In the genomic region with DNA sequence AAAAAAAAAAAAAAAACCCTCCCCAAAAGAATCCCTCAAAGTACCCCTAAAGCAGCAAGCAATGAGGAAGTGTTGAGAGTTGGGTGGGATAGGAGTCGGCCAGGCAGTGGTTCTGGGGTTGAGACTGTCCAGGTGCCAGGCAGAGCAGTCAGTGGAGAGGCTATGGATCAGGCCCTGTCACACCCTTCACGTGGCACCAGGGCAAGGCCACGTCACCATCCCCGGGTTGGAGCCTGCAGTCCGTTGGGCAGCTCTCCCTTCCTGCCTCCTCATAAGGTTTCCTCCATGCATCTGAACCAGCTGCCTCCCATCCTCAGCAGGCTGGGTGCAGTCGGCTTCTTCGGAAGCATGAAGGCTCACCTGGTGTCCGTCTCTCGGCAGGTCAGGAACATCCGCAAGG, we compare ENCODE assay signal across 31 cellular contexts.
"Had no signal": no experiment of that assay in that cellular context is flagged by ENCODE, and none has a peak within 500 bp of the region (broad histone marks: within the 10 kb centered on the region; RNA-seq: fewer than 3 reads in every experiment).

No MANE protein-coding gene starts in this region.

- H3K27ac Mint-ChIP-seq: activated B cell treated with CpG ODN at 0.5 μM for 24 hours; activated CD4-positive, alpha-beta memory T cell treated with anti-CD3 and anti-CD28 coated beads for 36 hours; activated naive CD4-positive, alpha-beta T cell treated with anti-CD3 and anti-CD28 coated beads for 36 hours; activated T-helper 1 cell treated with anti-CD3 and anti-CD28 coated beads, Interleukin-12 subunit alpha, Interleukin-12 subunit beta, Interleukin-2, Interleukin-4 antibody, amounts not matched to agents 30 ng/mL and 10 ng/mL and 1 ng/mL, durations not matched to agents 14 hours and 24 hours and 36 hours; T-helper 17 cell had no signal

- H3K27me3 Mint-ChIP-seq: activated B cell treated with CpG ODN at 0.5 μM for 24 hours; activated CD4-positive, alpha-beta memory T cell treated with anti-CD3 and anti-CD28 coated beads for 36 hours; T-helper 17 cell had no signal

- H3K36me3 Mint-ChIP-seq: activated CD4-positive, alpha-beta memory T cell treated with anti-CD3 and anti-CD28 coated beads for 36 hours; activated naive CD4-positive, alpha-beta T cell treated with anti-CD3 and anti-CD28 coated beads, Interleukin-2, amount 50 U/mL, for 72 hours had no signal

- H3K9ac ChIP-seq: KMS-11, SK-N-SH had no signal

- H3K27ac ChIP-seq: adrenal gland, body of pancreas, breast epithelium, SJSA1, VCaP had no signal

- H3K4me3 Mint-ChIP-seq: activated B cell treated with CpG ODN at 0.5 μM for 24 hours; activated CD4-positive, alpha-beta memory T cell treated with anti-CD3 and anti-CD28 coated beads for 36 hours; activated naive CD4-positive, alpha-beta T cell treated with anti-CD3 and anti-CD28 coated beads for 36 hours; activated T-cell treated with anti-CD3 and anti-CD28 coated beads, Interleukin-2, amount 50 U/mL, for 4 hours; activated T-helper 1 cell treated with anti-CD3 and anti-CD28 coated beads, Interleukin-12 subunit alpha, Interleukin-12 subunit beta, Interleukin-2, Interleukin-4 antibody, amounts not matched to agents 30 ng/mL and 10 ng/mL and 1 ng/mL, durations not matched to agents 14 hours and 24 hours and 36 hours; T-helper 17 cell had no signal

- H3K27me3 ChIP-seq: adrenal gland, body of pancreas, breast epithelium, SJSA1 had no signal

- H3K36me3 ChIP-seq: breast epithelium, SJSA1 had no signal

- H3K9me3 ChIP-seq: adrenal gland, body of pancreas, breast epithelium, SJSA1, SK-N-SH had no signal

- H3K4me3 ChIP-seq: adrenal gland, body of pancreas, breast epithelium, SJSA1 had no signal

- H3K4me1 ChIP-seq: adrenal gland, breast epithelium, SJSA1 had no signal

- H3K9me3 Mint-ChIP-seq: activated B cell treated with CpG ODN at 0.5 μM for 24 hours; activated CD4-positive, alpha-beta memory T cell treated with anti-CD3 and anti-CD28 coated beads for 36 hours; activated naive CD4-positive, alpha-beta T cell treated with anti-CD3 and anti-CD28 coated beads for 36 hours; activated naive CD4-positive, alpha-beta T cell treated with anti-CD3 and anti-CD28 coated beads, Interleukin-2, amount 50 U/mL, for 72 hours; activated T-cell treated with anti-CD3 and anti-CD28 coated beads, Interleukin-2, amount 50 U/mL, for 4 hours; activated T-helper 1 cell treated with anti-CD3 and anti-CD28 coated beads, Interleukin-12 subunit alpha, Interleukin-12 subunit beta, Interleukin-2, Interleukin-4 antibody, amounts not matched to agents 30 ng/mL and 10 ng/mL and 1 ng/mL, durations not matched to agents 14 hours and 24 hours and 36 hours had no signal

- DNase-seq: activated B cell treated with CpG ODN at 0.5 μM for 24 hours; activated CD4-positive, alpha-beta memory T cell treated with anti-CD3 and anti-CD28 coated beads for 36 hours; activated CD4-positive, alpha-beta T cell treated with anti-CD3 and anti-CD28 coated beads for 4 hours; activated CD4-positive, alpha-beta T cell treated with anti-CD3 and anti-CD28 coated beads, Interleukin-2, amount 50 U/mL, for 1 hour; activated CD4-positive, CD25-positive, alpha-beta regulatory T cell treated with anti-CD3 and anti-CD28 coated beads, Interleukin-2, amount 50 U/mL, for 72 hours; activated CD8-positive, alpha-beta memory T cell treated with anti-CD3 and anti-CD28 coated beads, Interleukin-2, amount 50 U/mL, for 4 hours; activated gamma-delta T cell treated with Interleukin-2 at 50 U/mL for 16 hours; activated naive CD4-positive, alpha-beta T cell treated with anti-CD3 and anti-CD28 coated beads for 36 hours; activated T-cell treated with anti-CD3 and anti-CD28 coated beads for 4 hours; activated T-cell treated with anti-CD3 and anti-CD28 coated beads, Interleukin-2, amount 50 U/mL, for 4 hours; adrenal gland; body of pancreas; MM.1S; MV-4-11; NCI-H1092; NCI-H1436 treated with DMSO at 0.1 percent for 48 hours; NCI-H1694 treated with DMSO at 0.1 percent for 48 hours; NCI-H2029; NCI-H345; NCI-H524 treated with DMSO at 0.1 percent for 48 hours; SHP77 treated with DMSO at 0.1 percent for 48 hours; SK-N-SH; T-helper 17 cell had no signal

- H3K4me2 ChIP-seq: KMS-11, SK-N-SH had no signal

- ATAC-seq: activated naive CD4-positive, alpha-beta T cell treated with anti-CD3 and anti-CD28 coated beads, Interleukin-2, amount 50 U/mL, for 72 hours; activated T-cell treated with anti-CD3 and anti-CD28 coated beads, Interleukin-2, amount 50 U/mL, for 4 hours; body of pancreas; Panc1; T-helper 17 cell had no signal

- FAIRE-seq: astrocyte had no signal
